ENCODE assay signal across 11 cellular contexts in the genomic region with DNA sequence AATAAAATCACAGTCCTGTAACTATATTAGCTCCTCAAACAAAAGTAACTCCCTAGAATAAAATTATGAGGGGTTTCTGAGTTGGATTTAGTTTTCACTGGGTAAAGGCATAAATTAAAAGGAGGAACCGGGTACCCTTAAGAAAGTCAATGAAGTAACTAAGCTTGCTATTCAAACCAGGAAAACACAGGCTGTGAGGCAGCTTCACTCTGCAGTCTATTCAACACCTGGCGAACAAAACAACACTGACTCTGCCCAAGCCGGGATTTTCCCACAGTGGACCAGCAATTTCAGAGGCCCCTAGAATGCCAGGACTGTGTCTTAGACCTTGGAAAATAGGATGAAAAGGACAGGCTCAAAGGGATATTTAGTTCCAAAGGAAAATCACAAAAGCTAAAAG. TPM values are rescaled to one million over a fixed set of nuclear protein-coding genes. Genes with fewer than 3 reads are reported as not detected.
DNase-seq lines count a peak whose midpoint lies in the region; ATAC-seq and TF ChIP-seq lines count a peak whose summit lies in the region.
"Had no signal": no experiment of that assay in that cellular context is flagged by ENCODE, and none has a peak within 500 bp of the region (broad histone marks: within the 10 kb centered on the region; RNA-seq: fewer than 3 reads in every experiment).

No MANE protein-coding gene starts in this region.

- no peak for ATAC-seq in activated T-cell treated with anti-CD3 and anti-CD28 coated beads, Interleukin-2, amount 50 U/mL, for 72 hours (replicated peaks in 1 of 2)
- no peak for ATAC-seq in HG03095 (IDR thresholded peaks at IDR 0.05; ENCODE audit: unreplicated experiment)
- ATAC-seq: gastrocnemius medialis had no signal

- no peaks in the 10 kb centered on the region for H3K27me3 ChIP-seq in SK-N-SH (ENCODE audit: insufficient read depth)
- H3K27me3 ChIP-seq: gastrocnemius medialis had no signal

- H3F3A ChIP-seq in SK-N-SH (replicated peaks; ENCODE audit: insufficient read depth) = peaks cover 11% of the 10 kb centered on the region

- no peak for DNase-seq in activated T-cell treated with anti-CD3 and anti-CD28 coated beads, Interleukin-2, amount 50 U/mL, for 72 hours
- DNase-seq in activated T-cell treated with anti-CD3 and anti-CD28 coated beads for 4 hours (no peak), SK-N-SH (no peak), fibroblast of the aortic adventitia (ENCODE audit: low read depth) (peak; percentile 30), superior temporal gyrus (ENCODE audit: extremely low spot score) (peak; percentile 36), UCSD-AML1 (lab: John Stamatoyannopoulos, UW; ENCODE audit: unreplicated experiment) (no peak), T-helper 9 cell (no peak)
- DNase-seq: gastrocnemius medialis had no signal

- peak overlapping the region; percentile 25; the same call in 1 of the 2 replicates for H2AFZ ChIP-seq in SK-N-SH (ENCODE audit: low read depth)

- H3K79me2 ChIP-seq in SK-N-SH (ENCODE audit: insufficient read depth) = no peaks in the 10 kb centered on the region

- H3K36me3 ChIP-seq in SK-N-SH (replicated peaks in 1 of 2; ENCODE audit: control insufficient read depth in 1 of 2, insufficient read depth in 2 of 2, low read length in 1 of 2) = no peaks in the 10 kb centered on the region
- H3K36me3 ChIP-seq: gastrocnemius medialis had no signal

- H3K9ac ChIP-seq in SK-N-SH = peak overlapping the region; percentile 54; the same call in 1 of the 2 replicates

- no peak for TF ChIP-seq EP300 in SK-N-SH (IDR thresholded peaks at IDR 0.05; ENCODE audit: borderline replicate concordance in 1 of 2, low read depth in 1 of 2, low read length in 1 of 2)

- peak overlapping the region; percentile 75 to 76; a peak in 3 of 4 replicates for H3K27ac ChIP-seq in SK-N-SH (ENCODE audit: low read depth in 2 of 2, low read length in 1 of 2)
- H3K27ac ChIP-seq: C4-2B, gastrocnemius medialis had no signal

- no peak overlapping the region for H3K4me3 ChIP-seq in SK-N-SH (ENCODE audit: low read depth in 2 of 2, low read length in 1 of 2)
- H3K4me3 ChIP-seq in fibroblast of the aortic adventitia (ENCODE audit: low read depth, low read length) = no peak overlapping the region
- H3K4me3 ChIP-seq: gastrocnemius medialis had no signal

- CTCF ChIA-PET in SK-N-SH (lab: Yijun Ruan, JAX) = interaction anchor here (0.5 to 0.9 kb wide), 2 partner anchors 567 to 725 kb away, joined by 3 to 5 read pairs; no protein-coding TSS in a partner anchor

- no peaks in the 10 kb centered on the region for H3K9me3 ChIP-seq in SK-N-SH
- H3K9me3 ChIP-seq: gastrocnemius medialis had no signal

- 79% methylated on average over 3 of the region's 3 CpGs for WGBS in SK-N-SH (ENCODE audit: low lambda C conversion rate)

- peaks cover 0 to 5% of the 10 kb centered on the region in 2 donors for H3K36me3 Mint-ChIP-seq in activated T-cell treated with anti-CD3 and anti-CD28 coated beads, Interleukin-2, amount 50 U/mL, for 72 hours (ENCODE audit: insufficient read depth in 2 of 2)

- H3K27me3 Mint-ChIP-seq in activated T-cell treated with anti-CD3 and anti-CD28 coated beads, Interleukin-2, amount 50 U/mL, for 72 hours (ENCODE audit: low read depth) = no peaks in the 10 kb centered on the region
- H3K27me3 Mint-ChIP-seq: activated CD4-positive, alpha-beta T cell treated with anti-CD3 and anti-CD28 coated beads, Interleukin-2, amount 10 ng/mL, durations not matched to agents 7 days and 5 days had no signal

- no peaks in the 10 kb centered on the region for H3K9me2 ChIP-seq in SK-N-SH

- POLR2A ChIA-PET in SK-N-SH (lab: Yijun Ruan, JAX) = no interaction called here

- peak overlapping the region; percentile 0 for H3K27ac Mint-ChIP-seq in activated T-cell treated with anti-CD3 and anti-CD28 coated beads, Interleukin-2, amount 50 U/mL, for 72 hours

- peaks cover 7 to 35% of the 10 kb centered on the region in 2 experiments; a peak in 3 of 4 replicates for H3K4me1 ChIP-seq in SK-N-SH (ENCODE audit: control insufficient read depth in 1 of 2, insufficient read depth in 2 of 2, low read depth in 1 of 2, low read length in 1 of 2)
- H3K4me1 ChIP-seq: gastrocnemius medialis had no signal

- TF ChIP-seq CTCF in SK-N-SH (IDR thresholded peaks at IDR 0.05) (no peak), fibroblast of the aortic adventitia (IDR thresholded peaks at IDR 0.05; ENCODE audit: insufficient read depth, low read length) (no peak)

- H3K9me3 Mint-ChIP-seq in activated T-cell treated with anti-CD3 and anti-CD28 coated beads, Interleukin-2, amount 50 U/mL, for 72 hours = no peaks in the 10 kb centered on the region

- peak overlapping the region; percentile 30 for H3K4me2 ChIP-seq in SK-N-SH

- peaks cover 67% of the 10 kb centered on the region for H3K4me1 Mint-ChIP-seq in activated T-cell treated with anti-CD3 and anti-CD28 coated beads, Interleukin-2, amount 50 U/mL, for 72 hours (ENCODE audit: low read depth)

- TF ChIP-seq RAD21 in SK-N-SH (IDR thresholded peaks at IDR 0.05; ENCODE audit: low read length) = no peak

- H4K20me1 ChIP-seq in SK-N-SH (ENCODE audit: insufficient read depth) = no peaks in the 10 kb centered on the region

- H3K4me3 Mint-ChIP-seq in activated T-cell treated with anti-CD3 and anti-CD28 coated beads, Interleukin-2, amount 50 U/mL, for 72 hours = peak overlapping the region; percentile 83 to 85

TF ChIP-seq in SK-N-SH, 30 proteins besides CTCF, POLR2A, EP300 and RAD21:
- no peak for TF ChIP-seq FOSL2 (IDR thresholded peaks at IDR 0.05; ENCODE audit: borderline replicate concordance, low read depth)
- no peak for TF ChIP-seq JUND (IDR thresholded peaks at IDR 0.05)
- no peak for TF ChIP-seq POLR2AphosphoS5 (IDR thresholded peaks at IDR 0.05; ENCODE audit: low read depth, low read length)
- TF ChIP-seq RFX5 (IDR thresholded peaks at IDR 0.05; ENCODE audit: low read length) = no peak
- TF ChIP-seq, protein P1, sequence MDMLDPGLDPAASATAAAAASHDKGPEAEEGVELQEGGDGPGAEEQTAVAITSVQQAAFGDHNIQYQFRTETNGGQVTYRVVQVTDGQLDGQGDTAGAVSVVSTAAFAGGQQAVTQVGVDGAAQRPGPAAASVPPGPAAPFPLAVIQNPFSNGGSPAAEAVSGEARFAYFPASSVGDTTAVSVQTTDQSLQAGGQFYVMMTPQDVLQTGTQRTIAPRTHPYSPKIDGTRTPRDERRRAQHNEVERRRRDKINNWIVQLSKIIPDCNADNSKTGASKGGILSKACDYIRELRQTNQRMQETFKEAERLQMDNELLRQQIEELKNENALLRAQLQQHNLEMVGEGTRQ (IDR thresholded peaks at IDR 0.05; ENCODE audit: borderline replicate concordance, low read depth, low read length) = no peak
- no peak for TF ChIP-seq SIN3A (IDR thresholded peaks at IDR 0.05; ENCODE audit: borderline replicate concordance, low read depth, low read length)
- no peak for TF ChIP-seq GATA2 (CRISPR knock-in tag; IDR thresholded peaks at IDR 0.05)
- no peak for TF ChIP-seq NRF1 (IDR thresholded peaks at IDR 0.05; ENCODE audit: low read depth, low read length)
- no peak for TF ChIP-seq FOXJ3 (CRISPR knock-in tag; IDR thresholded peaks at IDR 0.05)
- TF ChIP-seq, protein P2, sequence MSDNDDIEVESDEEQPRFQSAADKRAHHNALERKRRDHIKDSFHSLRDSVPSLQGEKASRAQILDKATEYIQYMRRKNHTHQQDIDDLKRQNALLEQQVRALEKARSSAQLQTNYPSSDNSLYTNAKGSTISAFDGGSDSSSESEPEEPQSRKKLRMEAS (IDR thresholded peaks at IDR 0.05; ENCODE audit: low read depth) = no peak
- no peak for TF ChIP-seq MXI1 (IDR thresholded peaks at IDR 0.05; ENCODE audit: low read depth, low read length)
- TF ChIP-seq, protein P3, sequence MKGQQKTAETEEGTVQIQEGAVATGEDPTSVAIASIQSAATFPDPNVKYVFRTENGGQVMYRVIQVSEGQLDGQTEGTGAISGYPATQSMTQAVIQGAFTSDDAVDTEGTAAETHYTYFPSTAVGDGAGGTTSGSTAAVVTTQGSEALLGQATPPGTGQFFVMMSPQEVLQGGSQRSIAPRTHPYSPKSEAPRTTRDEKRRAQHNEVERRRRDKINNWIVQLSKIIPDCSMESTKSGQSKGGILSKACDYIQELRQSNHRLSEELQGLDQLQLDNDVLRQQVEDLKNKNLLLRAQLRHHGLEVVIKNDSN (IDR thresholded peaks at IDR 0.05; ENCODE audit: borderline replicate concordance, low read depth) = no peak
- TF ChIP-seq SMC3 (IDR thresholded peaks at IDR 0.05; ENCODE audit: low read depth, low read length) = no peak
- TF ChIP-seq ELF1 (IDR thresholded peaks at IDR 0.05) = no peak
- TF ChIP-seq TCF12 (IDR thresholded peaks at IDR 0.05) = no peak
TF ChIP-seq in SK-N-SH: peak in this region for 0.

RNA-seq across cellular contexts. Expression of a gene that starts 24.6 kb away (rescaled TPM):
- 100 to 1,000 TPM; 125 to 143 TPM for total RNA-seq in activated T-cell treated with anti-CD3 and anti-CD28 coated beads, Interleukin-2, amount 50 U/mL, for 72 hours
- 14.5 and 19.2 TPM in 2 replicates for polyA plus RNA-seq in SK-N-SH (2012; rRNA removed)
- polyA plus RNA-seq in SK-N-SH (2012; cell fraction: cytosol; rRNA removed) = 13.2 and 16.7 TPM in 2 replicates
- 11.5 and 25.1 TPM in 2 replicates for polyA plus RNA-seq in SK-N-SH (2012; cell fraction: nucleus; rRNA removed)
- total RNA-seq in fibroblast of the aortic adventitia (ENCODE audit: low replicate concordance) = 28.6 and 52.4 TPM in 2 replicates

Comparison
In these comparisons a context has a peak if more than half of its experiments do, and no peak if none do; other contexts are left out.
1. DNase-seq: peak in fibroblast of the aortic adventitia (single experiment) and superior temporal gyrus (single experiment); none in activated T-cell treated with anti-CD3 and anti-CD28 coated beads, Interleukin-2, amount 50 U/mL, for 72 hours (0 of 2), activated T-cell treated with anti-CD3 and anti-CD28 coated beads for 4 hours (single experiment), SK-N-SH (single experiment), UCSD-AML1 (single experiment) and T-helper 9 cell (single experiment).